8 cellular contexts compared by ENCODE assay signal in genomic region chr5:98929123-98929981, GRCh38. TPM values are rescaled to one million over a fixed set of nuclear protein-coding genes. Genes with fewer than 3 reads are reported as not detected.
DNase-seq lines count a peak whose midpoint lies in the region; ATAC-seq lines count a peak whose summit lies in the region.

No MANE protein-coding gene starts in this region.

- H3K4me3 ChIP-seq in endocrine pancreas (ENCODE audit: control insufficient read depth, insufficient read depth, low read length), result peak overlapping the region; percentile 94
- H3K4me3 ChIP-seq in mesendoderm (ENCODE audit: low read length), result peak overlapping the region; percentile 94

- DNase-seq in COLO668 (lab: John Stamatoyannopoulos, UW; ENCODE audit: unreplicated experiment) (peak; percentile 86), HPDE6-E6E7 (ENCODE audit: extremely low spot score) (peak; percentile 90), NOMO-1 treated with DMSO at 0.1 percent for 48 hours (lab: John Stamatoyannopoulos, UW; ENCODE audit: unreplicated experiment) (peak; percentile 95), mesendoderm (peak; percentile 93)
- DNase-seq in activated CD8-positive, alpha-beta memory T cell treated with anti-CD3 and anti-CD28 coated beads, Interleukin-2, amount 50 U/mL, for 1 hour (ENCODE audit: extremely low read depth), result peak; percentile 91
- peak; percentile 88 for DNase-seq in stimulated activated CD8-positive, alpha-beta memory T cell treated with anti-CD3 and anti-CD28 coated beads, Interleukin-12 subunit alpha, Interleukin-12 subunit beta, amount 100 ng/mL, for 4 hours (ENCODE audit: low read depth)

- peak overlapping the region; percentile 98 for H3K56ac ChIP-seq in mesendoderm (ENCODE audit: low read length)

- H3K23ac ChIP-seq in mesendoderm (ENCODE audit: low read length), result peak overlapping the region; percentile 67

- ATAC-seq in GM19467 (IDR thresholded peaks at IDR 0.05; ENCODE audit: unreplicated experiment), result peak; percentile 71

- H3K27ac ChIP-seq in mesendoderm (ENCODE audit: low read depth, low read length), result peak overlapping the region; percentile 93

- H3K18ac ChIP-seq in mesendoderm (ENCODE audit: low read length), result peak overlapping the region; percentile 2

- H3K79me2 ChIP-seq in mesendoderm (ENCODE audit: control insufficient read depth, insufficient read depth, low read length), result peaks cover 18% of the 10 kb centered on the region

- no peak overlapping the region for H4K5ac ChIP-seq in mesendoderm (ENCODE audit: low read length)

- H2BK5ac ChIP-seq in mesendoderm (ENCODE audit: low read length), result peak overlapping the region; percentile 64

- H3K27me3 ChIP-seq in endocrine pancreas (ENCODE audit: control insufficient read depth, insufficient read depth, low read length) (no peaks in the 10 kb centered on the region), mesendoderm (ENCODE audit: insufficient read depth, low read length, poor library complexity) (no peaks in the 10 kb centered on the region)

- no CpG with 5 or more reads among the region's 71 CpGs for WGBS in mesendoderm (ENCODE audit: extremely low coverage, insufficient coverage, low lambda C conversion rate)

- H3K36me3 ChIP-seq in endocrine pancreas (ENCODE audit: control insufficient read depth, insufficient read depth, low read length) (no peaks in the 10 kb centered on the region), mesendoderm (ENCODE audit: control insufficient read depth, insufficient read depth, low read length) (no peaks in the 10 kb centered on the region)

- no peak overlapping the region for H2BK15ac ChIP-seq in mesendoderm (replicated peaks; ENCODE audit: low read depth)

- no peak overlapping the region for H3K4ac ChIP-seq in mesendoderm (ENCODE audit: low read depth, low read length)

- H2BK120ac ChIP-seq in mesendoderm (ENCODE audit: low read depth, low read length), result no peak overlapping the region

- peak overlapping the region; percentile 50 for H3K4me2 ChIP-seq in mesendoderm (ENCODE audit: low read length)

- H3K9ac ChIP-seq in endocrine pancreas (ENCODE audit: control insufficient read depth, insufficient read depth, low read length) (peak overlapping the region; percentile 100), mesendoderm (ENCODE audit: low read length) (peak overlapping the region; percentile 97)

- H2AK5ac ChIP-seq in mesendoderm (ENCODE audit: low read length), result no peak overlapping the region

- H4K8ac ChIP-seq in mesendoderm (ENCODE audit: low read depth, low read length), result no peak overlapping the region

- peaks cover 25% of the 10 kb centered on the region for H3K4me1 ChIP-seq in endocrine pancreas (ENCODE audit: control insufficient read depth, insufficient read depth, low read length)
- H3K4me1 ChIP-seq in mesendoderm (ENCODE audit: control insufficient read depth, low read depth, low read length), result no peaks in the 10 kb centered on the region

- no peaks in the 10 kb centered on the region for H3K79me1 ChIP-seq in mesendoderm (ENCODE audit: low read length)

- H3K9me3 ChIP-seq in endocrine pancreas (ENCODE audit: control insufficient read depth, low read length), result no peaks in the 10 kb centered on the region

RNA-seq across cellular contexts. Expression of gene CHD1, which starts 0.5 kb away (rescaled TPM):
- polyA plus RNA-seq in mesendoderm (2013, experiment 1 of 2), result 36.8 TPM
- 38.3 TPM for polyA plus RNA-seq in mesendoderm (2013, experiment 2 of 2)

Comparison
In these comparisons a context has a peak if more than half of its experiments do, and no peak if none do; other contexts are left out.
1. Peak in every context shown above with its lines: DNase-seq, ATAC-seq, H3K4me3 ChIP-seq and H3K27ac ChIP-seq.